Comparison of ENCODE assay signal across 13 cellular contexts in genomic region chr20:51388756-51389542, GRCh38.
A peak's percentile ranks its signal among the peaks of the same experiment; 100 is the strongest.
DNase-seq lines count a peak whose midpoint lies in the region; ATAC-seq and TF ChIP-seq lines count a peak whose summit lies in the region.
"Had no signal": no experiment of that assay in that cellular context is flagged by ENCODE, and none has a peak within 500 bp of the region (broad histone marks: within the 10 kb centered on the region; RNA-seq: fewer than 3 reads in every experiment).

No MANE protein-coding gene starts in this region.

- H3K4me1 Mint-ChIP-seq in activated CD8-positive, alpha-beta T cell treated with anti-CD3 and anti-CD28 coated beads for 36 hours (ENCODE audit: low read depth), result peaks cover 77% of the 10 kb centered on the region
- H3K4me1 Mint-ChIP-seq: CD14-positive monocyte had no signal

- TF ChIP-seq POLR2A in heart left ventricle (IDR thresholded peaks at IDR 0.05), result no peak

- H3K27me3 ChIP-seq in heart left ventricle, result no peaks in the 10 kb centered on the region
- H3K27me3 ChIP-seq in subcutaneous abdominal adipose tissue (ENCODE audit: control insufficient read depth in 5 of 5, insufficient read depth in 4 of 5, low read length in 5 of 5), result no peaks in the 10 kb centered on the region

- intact Hi-C loops in heart left ventricle (cut with DNase I), result loop anchor here in 7 of 10 donors (5.0 to 10.0 kb wide), 6 partner anchors 103 to 706 kb away; no protein-coding TSS in a partner anchor
- intact Hi-C loops in Right ventricle myocardium inferior (cut with DNase I), result loop anchor here (5.0 kb wide), 3 partner anchors 68 to 173 kb away; no protein-coding TSS in a partner anchor
- intact Hi-C loops in activated CD8-positive, alpha-beta T cell treated with anti-CD3 and anti-CD28 coated beads for 36 hours (cut with micrococcal nuclease), result no loop called here

- H3K36me3 ChIP-seq in heart left ventricle (peaks cover 0 to 20% (median 0%) of the 10 kb centered on the region in 9 donors), subcutaneous abdominal adipose tissue (ENCODE audit: control insufficient read depth in 5 of 5, insufficient read depth in 5 of 5, low read length in 5 of 5) (peaks cover 0 to 15% (median 3%) of the 10 kb centered on the region in 5 donors)

- peak overlapping the region in 11 of 12 donors; percentile 33 to 76 (median 71) for H3K27ac ChIP-seq in heart left ventricle
- H3K27ac ChIP-seq in subcutaneous abdominal adipose tissue (ENCODE audit: low read depth, low read length), result peak overlapping the region; percentile 44
- H3K27ac ChIP-seq: KMS-11 had no signal

- peaks cover 59% of the 10 kb centered on the region for H3K36me3 Mint-ChIP-seq in activated CD8-positive, alpha-beta T cell treated with anti-CD3 and anti-CD28 coated beads for 36 hours (ENCODE audit: low read depth)
- H3K36me3 Mint-ChIP-seq: CD14-positive monocyte had no signal

- ATAC-seq in heart left ventricle (peak; percentile 28 to 82 (median 38)), Right ventricle myocardium inferior (no peak), HG02623 (IDR thresholded peaks at IDR 0.05; ENCODE audit: unreplicated experiment) (no peak), HG03097 (IDR thresholded peaks at IDR 0.05; ENCODE audit: low FRiP score, unreplicated experiment) (no peak)
- no peak for ATAC-seq in activated CD8-positive, alpha-beta T cell treated with anti-CD3 and anti-CD28 coated beads for 36 hours

- H3K27ac Mint-ChIP-seq in activated CD8-positive, alpha-beta T cell treated with anti-CD3 and anti-CD28 coated beads for 36 hours, result peak overlapping the region; percentile 37
- H3K27ac Mint-ChIP-seq: CD14-positive monocyte, mesothelial cell of epicardium had no signal

- DNase-seq in heart left ventricle, result no peak
- no peak for DNase-seq in Right ventricle myocardium inferior (ENCODE audit: missing footprints)
- no peak for DNase-seq in activated CD8-positive, alpha-beta T cell treated with anti-CD3 and anti-CD28 coated beads for 36 hours
- DNase-seq in glomerular endothelial cell (ENCODE audit: extremely low read depth, low read depth, low spot score), result peak; percentile 45
- no peak for DNase-seq in AML-193 (lab: John Stamatoyannopoulos, UW)
- DNase-seq: effector CD4-positive, alpha-beta T cell; hypothalamus had no signal

- H3K27me3 Mint-ChIP-seq in activated CD8-positive, alpha-beta T cell treated with anti-CD3 and anti-CD28 coated beads for 36 hours, result no peaks in the 10 kb centered on the region

- no peaks in the 10 kb centered on the region for H3K9me3 ChIP-seq in heart left ventricle
- H3K9me3 ChIP-seq in subcutaneous abdominal adipose tissue (ENCODE audit: control insufficient read depth in 5 of 5, low read length in 5 of 5), result no peaks in the 10 kb centered on the region

- H3K4me3 Mint-ChIP-seq in activated CD8-positive, alpha-beta T cell treated with anti-CD3 and anti-CD28 coated beads for 36 hours, result no peak overlapping the region
- H3K4me3 Mint-ChIP-seq: CD14-positive monocyte, mesothelial cell of epicardium had no signal

- no peak overlapping the region for H3K9ac ChIP-seq in subcutaneous abdominal adipose tissue (ENCODE audit: low read length in 5 of 5)
- H3K9ac ChIP-seq: KMS-11 had no signal

- H3K4me1 ChIP-seq in heart left ventricle, result peaks cover 0 to 63% (median 29%) of the 10 kb centered on the region in 12 donors
- peaks cover under 1 to 52% (median 22%) of the 10 kb centered on the region in 5 donors for H3K4me1 ChIP-seq in subcutaneous abdominal adipose tissue (ENCODE audit: control insufficient read depth in 5 of 5, insufficient read depth in 5 of 5, low read length in 5 of 5)

- CTCF ChIA-PET in activated CD8-positive, alpha-beta T cell treated with anti-CD3 and anti-CD28 coated beads for 36 hours (lab: Charles Lee), result interaction anchor here (0.6 to 2.4 kb wide), 5 partner anchors 10 to 389 kb away, joined by 3 to 15 read pairs (median 3); partner anchors contain the start of gene NFATC2

- no peak for TF ChIP-seq CTCF in heart left ventricle (IDR thresholded peaks at IDR 0.05)
- TF ChIP-seq CTCF in activated CD8-positive, alpha-beta T cell treated with anti-CD3 and anti-CD28 coated beads for 36 hours (IDR thresholded peaks at IDR 0.05), result no peak

- no peaks in the 10 kb centered on the region for H3K9me3 Mint-ChIP-seq in activated CD8-positive, alpha-beta T cell treated with anti-CD3 and anti-CD28 coated beads for 36 hours
- H3K9me3 Mint-ChIP-seq: CD14-positive monocyte, mesothelial cell of epicardium had no signal

- POLR2A ChIA-PET in activated CD8-positive, alpha-beta T cell treated with anti-CD3 and anti-CD28 coated beads for 36 hours (lab: Charles Lee), result interaction anchor here (0.7 to 2.2 kb wide), 3 partner anchors 11 to 142 kb away, joined by 3 to 12 read pairs (median 3); no protein-coding TSS in a partner anchor

- H3K4me3 ChIP-seq in heart left ventricle (no peak overlapping the region), subcutaneous abdominal adipose tissue (ENCODE audit: low read depth in 1 of 5, low read length in 5 of 5) (no peak overlapping the region)

- WGBS in heart left ventricle, 4 donors, result 45 to 59% (median 55%) methylated on average over 6 to 7 of the region's 7 CpGs

Comparison
In these comparisons a context has a peak if more than half of its experiments do, and no peak if none do; other contexts are left out.
1. ATAC-seq: peak in heart left ventricle (4 of 4); none in Right ventricle myocardium inferior (single experiment), activated CD8-positive, alpha-beta T cell treated with anti-CD3 and anti-CD28 coated beads for 36 hours (single experiment), HG02623 (single experiment) and HG03097 (single experiment).